Comparison of ENCODE assay signal across 8 cellular contexts in the genomic region with DNA sequence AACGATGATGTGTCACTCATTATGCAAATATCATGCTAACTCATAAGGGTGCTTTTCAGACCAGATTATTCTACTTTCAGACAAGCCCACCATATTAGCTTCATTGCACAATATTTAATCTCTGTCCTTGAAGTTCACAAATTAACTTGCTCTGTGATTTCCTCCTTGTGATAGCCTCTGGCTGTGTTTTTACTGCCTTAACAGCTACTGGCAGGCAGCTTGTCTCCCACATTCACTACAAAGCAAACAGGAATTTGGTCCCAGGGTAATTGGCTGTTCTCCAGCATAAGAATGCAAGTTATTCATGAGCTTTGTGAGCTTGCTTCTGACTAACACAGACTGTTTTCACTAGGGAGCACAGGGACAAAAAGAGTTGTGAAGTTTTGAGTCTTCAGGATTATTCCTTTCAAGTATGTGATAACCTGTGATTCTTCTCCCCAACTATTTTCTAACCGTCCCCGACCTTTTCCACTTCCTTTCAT.
DNase-seq lines count a peak whose midpoint lies in the region; ATAC-seq, FAIRE-seq and TF ChIP-seq lines count a peak whose summit lies in the region.

No MANE protein-coding gene starts in this region.

- H3K36me3 ChIP-seq in HCT116 (ENCODE audit: control insufficient read depth in 1 of 2, insufficient read depth in 2 of 2, low read length in 2 of 2) (no peaks in the 10 kb centered on the region), Panc1 (ENCODE audit: control insufficient read depth, insufficient read depth, low read length) (no peaks in the 10 kb centered on the region), endothelial cell of umbilical vein (ENCODE audit: control insufficient read depth in 2 of 2, extremely low read depth in 1 of 2, insufficient read depth in 2 of 2, low read length in 2 of 2) (no peaks in the 10 kb centered on the region)

- H3K9me2 ChIP-seq in HCT116 (ENCODE audit: insufficient read depth) = no peaks in the 10 kb centered on the region

- H3K27ac ChIP-seq in HCT116 (ENCODE audit: low read depth, low read length) = peak overlapping the region; percentile 33; the same call in 1 of the 2 replicates
- peak overlapping the region; percentile 94 for H3K27ac ChIP-seq in Panc1 (ENCODE audit: low read length)
- peak overlapping the region; percentile 72 for H3K27ac ChIP-seq in endothelial cell of umbilical vein (ENCODE audit: insufficient read depth, low read depth, low read length)

- POLR2A ChIA-PET in HCT116 (lab: Charles Lee) (interaction anchor here (0.9 kb wide), 1 partner anchor 329 kb away, joined by 3 read pairs; a partner anchor contains a TSS), Panc1 (lab: Charles Lee) (no interaction called here), endothelial cell of umbilical vein (lab: Charles Lee) (interaction anchor here (0.6 to 1.3 kb wide), 4 partner anchors 11 to 329 kb away, joined by 3 to 4 read pairs (median 3); a partner anchor contains a TSS)

- peak overlapping the region in 1 of 2 experiments; percentile 39; a peak in 3 of 4 replicates for H3K4me3 ChIP-seq in HCT116 (replicated peaks in 1 of 2; ENCODE audit: low read depth in 1 of 2, low read length in 2 of 2)
- H3K4me3 ChIP-seq in Panc1 (ENCODE audit: low read depth in 2 of 2, low read length in 2 of 2) = peak overlapping the region; percentile 3 to 11; a peak in 2 of 4 replicates
- H3K4me3 ChIP-seq in endothelial cell of umbilical vein (replicated peaks in 1 of 3; ENCODE audit: insufficient read depth in 1 of 3, low read depth in 1 of 3, low read length in 3 of 3) = peak overlapping the region in 1 of 3 experiments; percentile 27

- H4K20me1 ChIP-seq in HCT116 (ENCODE audit: insufficient read depth) = no peaks in the 10 kb centered on the region
- no peaks in the 10 kb centered on the region for H4K20me1 ChIP-seq in endothelial cell of umbilical vein (replicated peaks; ENCODE audit: control insufficient read depth, extremely low read depth, insufficient read depth, low read length)

- H3K4me1 ChIP-seq in HCT116 (ENCODE audit: control insufficient read depth in 1 of 2, insufficient read depth in 2 of 2, low read length in 2 of 2) = peaks cover 13 to 30% of the 10 kb centered on the region in 2 experiments; a peak in 3 of 4 replicates
- H3K4me1 ChIP-seq in Panc1 (ENCODE audit: control insufficient read depth, insufficient read depth, low read length) = peaks cover 25% of the 10 kb centered on the region
- H3K4me1 ChIP-seq in endothelial cell of umbilical vein (ENCODE audit: control insufficient read depth, extremely low read depth, insufficient read depth, low read length) = peaks cover 23% of the 10 kb centered on the region

- no peak for TF ChIP-seq CTCF in HCT116 (IDR thresholded peaks at IDR 0.05 in 2 of 3, conservative IDR thresholded peaks at IDR 0.05 in 1 of 3; ENCODE audit: borderline replicate concordance in 1 of 3, insufficient read depth in 1 of 3, low read depth in 2 of 3, low read length in 2 of 3)
- no peak for TF ChIP-seq CTCF in Panc1 (IDR thresholded peaks at IDR 0.05)
- no peak for TF ChIP-seq CTCF in endothelial cell of umbilical vein (IDR thresholded peaks at IDR 0.05; ENCODE audit: extremely low read depth in 1 of 2, insufficient read depth in 1 of 2, low read depth in 1 of 2, low read length in 2 of 2)

- dilution Hi-C loops in endothelial cell of umbilical vein (cut with MboI; ENCODE audit: extremely low pct_ligation_motif_present, low sequenced_read_pairs) = no loop called here

- CTCF ChIA-PET in HCT116 (lab: Charles Lee) (interaction anchor here (1.3 to 1.9 kb wide), 2 partner anchors 35 to 50 kb away, joined by 3 to 11 read pairs; no protein-coding TSS in a partner anchor), Panc1 (lab: Charles Lee) (interaction anchor here (0.6 kb wide), 1 partner anchor 227 kb away, joined by 3 read pairs; no protein-coding TSS in a partner anchor), endothelial cell of umbilical vein (lab: Charles Lee) (interaction anchor here (0.6 to 3.3 kb wide), 19 partner anchors 9 to 1597 kb away, joined by 3 to 22 read pairs (median 4); a partner anchor contains a TSS)

- H3K9me3 ChIP-seq in HCT116 (ENCODE audit: control insufficient read depth in 1 of 2, insufficient read depth in 1 of 2, low read depth in 1 of 2, low read length in 2 of 2) (peaks cover 0 to 5% of the 10 kb centered on the region in 2 experiments; a peak in 2 of 4 replicates), Panc1 (ENCODE audit: control insufficient read depth, insufficient read depth, low read depth, low read length) (peaks cover 5% of the 10 kb centered on the region; the same call in 1 of the 2 replicates), endothelial cell of umbilical vein (replicated peaks; ENCODE audit: control insufficient read depth, insufficient read depth, low read length) (no peaks in the 10 kb centered on the region)

- FAIRE-seq in endothelial cell of umbilical vein (lab: Jason Lieb, UNC) = peak; percentile 100

- peak; percentile 97 for DNase-seq in ACHN
- peak; percentile 78 for DNase-seq in HCT116 (ENCODE audit: low read depth, low spot score)
- DNase-seq in Panc1 (ENCODE audit: low read depth, low spot score) = peak; percentile 75
- DNase-seq in endothelial cell of umbilical vein (ENCODE audit: low read depth, low spot score) = peak; percentile 99
- peak; percentile 73 for DNase-seq in midbrain (lab: John Stamatoyannopoulos, UW)
- no peak for DNase-seq in stimulated activated CD4-positive, alpha-beta T cell treated with anti-CD3 and anti-CD28 coated beads, Interleukin-1b, Interleukin-23, amount 100 ng/mL, for 48 hours
- no peak for DNase-seq in SKM-1 treated with dmso at 0.1 percent for 144 hours (lab: John Stamatoyannopoulos, UW; ENCODE audit: unreplicated experiment)

- H3K9ac ChIP-seq in HCT116 (ENCODE audit: low read length) (peak overlapping the region; percentile 9; the same call in 1 of the 2 replicates), endothelial cell of umbilical vein (replicated peaks; ENCODE audit: extremely low read depth, insufficient read depth, low read length) (peak overlapping the region; percentile 78)

- H3K79me2 ChIP-seq in HCT116 (ENCODE audit: insufficient read depth, low read length) (no peaks in the 10 kb centered on the region), endothelial cell of umbilical vein (ENCODE audit: control insufficient read depth, insufficient read depth, low read length) (no peaks in the 10 kb centered on the region)

- intact Hi-C loops in HCT116 (cut with micrococcal nuclease) (no loop called here), Panc1 (cut with micrococcal nuclease; ENCODE audit: unreplicated experiment) (no loop called here), endothelial cell of umbilical vein (cut with micrococcal nuclease) (loop anchor here (1.0 to 2.0 kb wide), 5 partner anchors 29 to 329 kb away; a partner anchor contains a TSS)

- H3K4me2 ChIP-seq in HCT116 (ENCODE audit: low read length) (peak overlapping the region; percentile 67), endothelial cell of umbilical vein (ENCODE audit: insufficient read depth, low read length) (peak overlapping the region; percentile 80)

- ATAC-seq in HCT116 (peak; percentile 85), Panc1 (peak; percentile 96), HG02970 (IDR thresholded peaks at IDR 0.05; ENCODE audit: low FRiP score, unreplicated experiment) (no peak)

- 0 out of 2 replicates have a peak, but pooled peaks have one; percentile 7 for TF ChIP-seq RAD21 in HCT116 (IDR thresholded peaks at IDR 0.05; ENCODE audit: low read depth)

- peak overlapping the region; percentile 89 for H2AFZ ChIP-seq in HCT116 (ENCODE audit: low read depth, low read length, poor library complexity, severe bottlenecking)
- peak overlapping the region; percentile 62 for H2AFZ ChIP-seq in endothelial cell of umbilical vein (ENCODE audit: low read depth, low read length)

- in situ Hi-C loops in ACHN (cut with HindIII; ENCODE audit: low pct_ligation_motif_present, low pct_unique_long_range_greater_than_20kb, low sequenced_read_pairs) (no loop called here), Panc1 (cut with HindIII; ENCODE audit: low pct_unique_long_range_greater_than_20kb, low sequenced_read_pairs) (no loop called here)

- TF ChIP-seq POLR2A in HCT116 (IDR thresholded peaks at IDR 0.05; ENCODE audit: borderline replicate concordance, extremely low read depth, insufficient read depth, insufficient read length) = no peak
- no peak for TF ChIP-seq POLR2A in endothelial cell of umbilical vein (IDR thresholded peaks at IDR 0.05; ENCODE audit: low read depth, low read length)

- BruUV-seq in HCT116 (replicated peaks; lab: Mats Ljungman, UMichigan) (no TSS peak), Panc1 (replicated peaks; lab: Mats Ljungman, UMichigan) (no TSS peak), endothelial cell of umbilical vein (replicated peaks; lab: Mats Ljungman, UMichigan) (no TSS peak)

- no peaks in the 10 kb centered on the region for H3K9me1 ChIP-seq in endothelial cell of umbilical vein (replicated peaks; ENCODE audit: control insufficient read depth, extremely low read depth, insufficient read depth, low read length)

- H3K27me3 ChIP-seq in HCT116 (ENCODE audit: insufficient read depth, low read length) (no peaks in the 10 kb centered on the region), Panc1 (ENCODE audit: control insufficient read depth, insufficient read depth, low read length) (no peaks in the 10 kb centered on the region), endothelial cell of umbilical vein (ENCODE audit: control insufficient read depth in 2 of 2, insufficient read depth in 2 of 2, low read length in 2 of 2) (no peaks in the 10 kb centered on the region)

- RAD21 ChIA-PET in HCT116 (lab: Charles Lee; ENCODE audit: low non-redundant PET in 1 of 2, low total read pairs in 2 of 2, uncharacterized antibody in 2 of 2, unreplicated experiment in 2 of 2) = interaction anchor here in 1 of 2 experiments (0.5 kb wide), 1 partner anchor 52 kb away, joined by 3 read pairs; no protein-coding TSS in a partner anchor

TF ChIP-seq in HCT116, 20 proteins besides CTCF, POLR2A, EP300 and RAD21 (continues in another document):
- TF ChIP-seq ELF1 (IDR thresholded peaks at IDR 0.05; ENCODE audit: borderline replicate concordance, low read depth) (no peak), EGR1 (IDR thresholded peaks at IDR 0.05; ENCODE audit: low read depth) (no peak), JUND (IDR thresholded peaks at IDR 0.05) (peak; percentile 38; the same call in 1 of the 2 replicates), CEBPB (IDR thresholded peaks at IDR 0.05; ENCODE audit: low read depth) (peak; percentile 80), YY1 (IDR thresholded peaks at IDR 0.05; ENCODE audit: extremely low read depth, insufficient replicate concordance, low read depth, low read length) (peak; percentile 60), SIN3A (IDR thresholded peaks at IDR 0.05; ENCODE audit: low read depth) (no peak)

TF ChIP-seq in endothelial cell of umbilical vein, 7 proteins besides CTCF, POLR2A, EP300 and RAD21 (continues in another document):
- TF ChIP-seq EZH2 (IDR thresholded peaks at IDR 0.05; ENCODE audit: borderline replicate concordance, low read depth, low read length, severe bottlenecking) (no peak), GATA2 (IDR thresholded peaks at IDR 0.05; ENCODE audit: insufficient read depth, insufficient read length, low read depth, low read length) (peak; percentile 36), POLR2AphosphoS5 (IDR thresholded peaks at IDR 0.05; ENCODE audit: insufficient read depth, low read depth, low read length) (peak; percentile 57)

Comparison
In these comparisons a context has a peak if more than half of its experiments do, and no peak if none do; other contexts are left out.
1. DNase-seq: peak in ACHN (single experiment), HCT116 (single experiment), Panc1 (single experiment), endothelial cell of umbilical vein (single experiment) and midbrain (single experiment); none in stimulated activated CD4-positive, alpha-beta T cell treated with anti-CD3 and anti-CD28 coated beads, Interleukin-1b, Interleukin-23, amount 100 ng/mL, for 48 hours (single experiment) and SKM-1 treated with dmso at 0.1 percent for 144 hours (single experiment).
2. H3K27ac ChIP-seq: peak in every context shown above with its lines; median percentile 94 in Panc1; 72 in endothelial cell of umbilical vein; 33 in HCT116.